In genomic region chr2:145286716-145287115, GRCh38 we compare ENCODE assay signal across 26 cellular contexts.
DNase-seq lines count a peak whose midpoint lies in the region; ATAC-seq, FAIRE-seq and TF ChIP-seq lines count a peak whose summit lies in the region.
"Had no signal": no experiment of that assay in that cellular context is flagged by ENCODE, and none has a peak within 500 bp of the region (broad histone marks: within the 10 kb centered on the region; RNA-seq: fewer than 3 reads in every experiment).

No MANE protein-coding gene starts in this region.

- 49% methylated on average over 6 of the region's 6 CpGs for WGBS in K562 (ENCODE audit: insufficient coverage, low coverage, missing lambda C conversion rate)
- WGBS in hepatocyte (ENCODE audit: low lambda C conversion rate, missing lambda C conversion rate): 56% methylated on average over 6 of the region's 6 CpGs
- 16 to 26% (median 19%) methylated on average over 6 of the region's 6 CpGs for WGBS in ovary, 3 donors

- H3K4me3 ChIP-seq in OCI-LY1 (ENCODE audit: low read depth, low read length, poor library complexity, severe bottlenecking) (no peak overlapping the region), K562 (no peak overlapping the region), hepatocyte (no peak overlapping the region), ovary (no peak overlapping the region)
- H3K4me3 ChIP-seq: GM23338 had no signal

- H2AFZ ChIP-seq in OCI-LY1 (ENCODE audit: low read length): peak overlapping the region; percentile 79; the same call in 1 of the 2 replicates
- peak overlapping the region; percentile 18; the same call in 1 of the 2 replicates for H2AFZ ChIP-seq in K562 (ENCODE audit: low read depth, low read length)
- no peak overlapping the region for H2AFZ ChIP-seq in hepatocyte
- H2AFZ ChIP-seq: GM23338 had no signal

- ATAC-seq in K562 (peak; percentile 39; the same call in 1 of the 3 replicates), HG03469 (IDR thresholded peaks at IDR 0.05; ENCODE audit: unreplicated experiment) (no peak)
- ATAC-seq: GM23338, HepG2, Right ventricle myocardium inferior had no signal

- peaks cover 5% of the 10 kb centered on the region for H3K9me3 ChIP-seq in OCI-LY1 (ENCODE audit: low read length)
- no peaks in the 10 kb centered on the region for H3K9me3 ChIP-seq in K562 (replicated peaks; ENCODE audit: control insufficient read depth, insufficient read depth, low read depth, low read length)
- H3K9me3 ChIP-seq in hepatocyte (ENCODE audit: low read depth): no peaks in the 10 kb centered on the region
- no peaks in the 10 kb centered on the region for H3K9me3 ChIP-seq in ovary

- in situ Hi-C loops in K562 (cut with MboI): no loop called here

- TF ChIP-seq POLR2A in K562 (conservative IDR thresholded peaks at IDR 0.05): no peak
- no peak for TF ChIP-seq POLR2A in ovary (IDR thresholded peaks at IDR 0.05)

- POLR2A ChIA-PET in K562 (lab: Yijun Ruan, JAX): no interaction called here

- no peak for TF ChIP-seq RAD21 in K562 (CRISPR knock-in tag; conservative IDR thresholded peaks at IDR 0.05 in 1 of 2, IDR thresholded peaks at IDR 0.05 in 1 of 2)

- H3K79me2 ChIP-seq in OCI-LY1 (ENCODE audit: insufficient read depth, low read length) (no peaks in the 10 kb centered on the region), K562 (ENCODE audit: control insufficient read depth, insufficient read depth, low read length) (no peaks in the 10 kb centered on the region), hepatocyte (no peaks in the 10 kb centered on the region)

- H3K36me3 ChIP-seq in OCI-LY1 (ENCODE audit: insufficient read depth, low read length): no peaks in the 10 kb centered on the region
- no peaks in the 10 kb centered on the region for H3K36me3 ChIP-seq in K562 (ENCODE audit: control insufficient read depth, insufficient read depth, low read length)
- no peaks in the 10 kb centered on the region for H3K36me3 ChIP-seq in hepatocyte (replicated peaks; ENCODE audit: insufficient read depth, low read depth)
- no peaks in the 10 kb centered on the region for H3K36me3 ChIP-seq in ovary

- CTCF ChIA-PET in K562 (lab: Yijun Ruan, JAX; ENCODE audit: low intra/inter-chr PET ratio): no interaction called here

- H3K4me1 ChIP-seq in OCI-LY1 (ENCODE audit: insufficient read depth, low read length, severe bottlenecking) (peaks cover 23% of the 10 kb centered on the region), K562 (replicated peaks in 1 of 2; ENCODE audit: control insufficient read depth in 2 of 2, insufficient read depth in 2 of 2, low read length in 2 of 2) (peaks cover 0 to 2% of the 10 kb centered on the region in 2 experiments; a peak in 2 of 5 replicates), hepatocyte (ENCODE audit: insufficient read depth) (no peaks in the 10 kb centered on the region), ovary (ENCODE audit: insufficient read depth) (peaks cover 3% of the 10 kb centered on the region)

- TF ChIP-seq EP300 in K562 (IDR thresholded peaks at IDR 0.05; ENCODE audit: low read length): no peak
- TF ChIP-seq EP300 in ovary (IDR thresholded peaks at IDR 0.05): no peak

- BruUV-seq in K562 (replicated peaks; lab: Mats Ljungman, UMichigan): no TSS peak

- no peak overlapping the region for H3K9ac ChIP-seq in OCI-LY1 (ENCODE audit: low read length)
- no peak overlapping the region for H3K9ac ChIP-seq in K562 (ENCODE audit: insufficient read depth in 1 of 2, low read depth in 2 of 2, low read length in 2 of 2)

- H4K20me1 ChIP-seq in OCI-LY1 (ENCODE audit: insufficient read depth, low read length) (no peaks in the 10 kb centered on the region), K562 (replicated peaks; ENCODE audit: control insufficient read depth, insufficient read depth, low read length) (no peaks in the 10 kb centered on the region), hepatocyte (ENCODE audit: insufficient read depth, poor library complexity, severe bottlenecking) (no peaks in the 10 kb centered on the region)

- no peaks in the 10 kb centered on the region for H3F3A ChIP-seq in OCI-LY1 (ENCODE audit: insufficient read depth, low read length)

- FAIRE-seq in K562 (lab: Jason Lieb, UNC): no peak
- FAIRE-seq: GM12891, HepG2 had no signal

- intact Hi-C loops in K562 (cut with micrococcal nuclease): no loop called here
- intact Hi-C loops in ovary (cut with DNase I): no loop called here

- H3K27ac ChIP-seq in OCI-LY1 (ENCODE audit: low read depth, low read length, poor library complexity, severe bottlenecking) (no peak overlapping the region), K562 (ENCODE audit: extremely low read depth, low read depth, low read length) (no peak overlapping the region), hepatocyte (no peak overlapping the region), ovary (no peak overlapping the region)
- H3K27ac ChIP-seq: C4-2B, HL-60 had no signal

- no peak for TF ChIP-seq CTCF in OCI-LY1 (IDR thresholded peaks at IDR 0.05; ENCODE audit: low read length)
- TF ChIP-seq CTCF in K562 (IDR thresholded peaks at IDR 0.05 in 2 of 3, conservative IDR thresholded peaks at IDR 0.05 in 1 of 3; ENCODE audit: insufficient read depth in 2 of 3, low read depth in 1 of 3, low read length in 3 of 3): no peak
- no peak for TF ChIP-seq CTCF in hepatocyte (IDR thresholded peaks at IDR 0.05; ENCODE audit: poor library complexity)
- no peak for TF ChIP-seq CTCF in ovary (IDR thresholded peaks at IDR 0.05)

- DNase-seq in K562 (ENCODE audit: extremely low read depth in 1 of 4, low spot score in 3 of 4) (no peak), hepatocyte (ENCODE audit: low spot score) (no peak), ovary (peak in 3 of 5 donors; percentile 10 to 30 (median 14)), amniotic stem cell (lab: John Stamatoyannopoulos, UW) (no peak)
- DNase-seq in activated CD4-positive, alpha-beta T cell treated with anti-CD3 and anti-CD28 coated beads for 1 hour: no peak
- DNase-seq: ACHN; AML-193; Calu3; CD8-positive, alpha-beta memory T cell; DMS153; HCEC 1CT; KG1; NCI-H1092 treated with DMSO at 0.1 percent for 48 hours; NCI-H1436 treated with DMSO at 0.1 percent for 48 hours; NCI-H1930; NCI-H226; NCI-H524 treated with DMSO at 0.1 percent for 48 hours; OCI-M1 had no signal

- H3K4me2 ChIP-seq in OCI-LY1 (ENCODE audit: low read length) (no peak overlapping the region), K562 (ENCODE audit: insufficient read depth, low read length) (no peak overlapping the region), hepatocyte (peak overlapping the region; percentile 55)
- H3K4me2 ChIP-seq: GM23338 had no signal

- H3K27me3 ChIP-seq in OCI-LY1 (ENCODE audit: insufficient read depth, low read length) (no peaks in the 10 kb centered on the region), K562 (ENCODE audit: control insufficient read depth in 2 of 2, insufficient read depth in 2 of 2, low read length in 2 of 2) (no peaks in the 10 kb centered on the region), hepatocyte (no peaks in the 10 kb centered on the region), ovary (no peaks in the 10 kb centered on the region)

- no peaks in the 10 kb centered on the region for H3K9me1 ChIP-seq in K562 (ENCODE audit: control insufficient read depth, insufficient read depth, low read length)

- no peaks in the 10 kb centered on the region for H3K9me2 ChIP-seq in OCI-LY1 (ENCODE audit: low read depth, low read length)
- no peaks in the 10 kb centered on the region for H3K9me2 ChIP-seq in hepatocyte (replicated peaks; ENCODE audit: insufficient read depth)

TF ChIP-seq in K562, 482 proteins besides CTCF, POLR2A, EP300 and RAD21:
- TF ChIP-seq ZNF316 (IDR thresholded peaks at IDR 0.05) (peak; percentile 5; the same call in 1 of the 2 replicates), ZNF12 (CRISPR knock-in tag; IDR thresholded peaks at IDR 0.05) (no peak)
TF ChIP-seq in K562: peak in this region for 1.

Comparison
In these comparisons a context has a peak if more than half of its experiments do, and no peak if none do; other contexts are left out.
1. DNase-seq: peak in ovary (3 of 5); none in K562 (0 of 4), hepatocyte (single experiment), amniotic stem cell (single experiment) and activated CD4-positive, alpha-beta T cell treated with anti-CD3 and anti-CD28 coated beads for 1 hour (single experiment).